Comparison of ENCODE assay signal across 1 cellular context in genomic region chr4:48341776-48342558, GRCh38.
TF ChIP-seq lines count a peak whose summit lies in the region.

No MANE protein-coding gene starts in this region.

TF ChIP-seq in K562, 482 proteins besides CTCF, POLR2A, EP300 and RAD21 (continued from another document and continues in another):
- TF ChIP-seq ID3 (CRISPR knock-in tag; IDR thresholded peaks at IDR 0.05) = no peak
- 0 out of 2 replicates have a peak, but pooled peaks have one; percentile 22 for TF ChIP-seq ID3 (tag; IDR thresholded peaks at IDR 0.05)
- TF ChIP-seq TAF7 (tag; IDR thresholded peaks at IDR 0.05) = no peak
- TF ChIP-seq RB1 (IDR thresholded peaks at IDR 0.05; ENCODE audit: low read depth) = no peak
- TF ChIP-seq CEBPB (tag; IDR thresholded peaks at IDR 0.05) = no peak
- TF ChIP-seq MCM3 (IDR thresholded peaks at IDR 0.05) = no peak
- TF ChIP-seq NBN (IDR thresholded peaks at IDR 0.05; ENCODE audit: low read depth) = 0 out of 2 replicates have a peak, but pooled peaks have one; percentile 24
- TF ChIP-seq TGIF2 (CRISPR knock-in tag; IDR thresholded peaks at IDR 0.05) = peak; percentile 26; the same call in 1 of the 2 replicates
- TF ChIP-seq GATAD2B (IDR thresholded peaks at IDR 0.05; ENCODE audit: borderline replicate concordance) = no peak
- TF ChIP-seq ZNF143 (CRISPR knock-in tag; IDR thresholded peaks at IDR 0.05) = no peak; the same call in 1 of the 2 replicates
- peak in 1 of 2 experiments; percentile 14; a peak in 1 of 4 replicates for TF ChIP-seq SIN3A (IDR thresholded peaks at IDR 0.05; ENCODE audit: borderline replicate concordance in 2 of 2, control insufficient read depth in 1 of 2, low read depth in 2 of 2, low read length in 2 of 2)
- no peak for TF ChIP-seq POLR2AphosphoS5 (IDR thresholded peaks at IDR 0.05; ENCODE audit: control insufficient read depth, insufficient read depth, low read depth, low read length)
- no peak for TF ChIP-seq KLF13 (tag; IDR thresholded peaks at IDR 0.05; ENCODE audit: borderline replicate concordance, low read depth)
- TF ChIP-seq HDAC2 (IDR thresholded peaks at IDR 0.05) = no peak
- no peak for TF ChIP-seq IRF1 (CRISPR knock-in tag; IDR thresholded peaks at IDR 0.05; ENCODE audit: borderline replicate concordance)
- TF ChIP-seq JUN (IDR thresholded peaks at IDR 0.05; ENCODE audit: borderline replicate concordance, low read depth, low read length) = no peak
- peak; percentile 73; the same call in 1 of the 2 replicates for TF ChIP-seq JUN (CRISPR knock-in tag; IDR thresholded peaks at IDR 0.05; ENCODE audit: borderline replicate concordance)
- no peak for TF ChIP-seq FOXO4 (CRISPR knock-in tag; IDR thresholded peaks at IDR 0.05)
- no peak for TF ChIP-seq IRF2 (CRISPR knock-in tag; IDR thresholded peaks at IDR 0.05)
- no peak for TF ChIP-seq ARID3A (IDR thresholded peaks at IDR 0.05; ENCODE audit: borderline replicate concordance, low read depth, low read length)
- TF ChIP-seq BRD4 (IDR thresholded peaks at IDR 0.05) = no peak
- no peak for TF ChIP-seq NCOR1 (IDR thresholded peaks at IDR 0.05)
- no peak for TF ChIP-seq CHD4 (IDR thresholded peaks at IDR 0.05; ENCODE audit: insufficient read depth, insufficient replicate concordance, low read depth, low read length, poor library complexity, severe bottlenecking)
- TF ChIP-seq RBM14 (IDR thresholded peaks at IDR 0.05; ENCODE audit: borderline replicate concordance, insufficient read depth, low read depth, low read length) = no peak
- TF ChIP-seq MYC (IDR thresholded peaks at IDR 0.05; ENCODE audit: low read depth, low read length) = no peak
- TF ChIP-seq MYC (CRISPR knock-in tag; IDR thresholded peaks at IDR 0.05; ENCODE audit: borderline replicate concordance, low read depth) = no peak
- TF ChIP-seq PTRF (tag; IDR thresholded peaks at IDR 0.05) = no peak
- TF ChIP-seq CHD1 (IDR thresholded peaks at IDR 0.05; ENCODE audit: low read length) = peak; percentile 86
- no peak for TF ChIP-seq STAG1 (CRISPR knock-in tag; IDR thresholded peaks at IDR 0.05; ENCODE audit: borderline replicate concordance)
- TF ChIP-seq FOSL1 (tag; conservative IDR thresholded peaks at IDR 0.05) = no peak
- peak; percentile 58; the same call in 1 of the 2 replicates for TF ChIP-seq CBFB (CRISPR knock-in tag; IDR thresholded peaks at IDR 0.05)
- TF ChIP-seq YBX1 (IDR thresholded peaks at IDR 0.05) = no peak
- TF ChIP-seq ZC3H4 (CRISPR knock-in tag; IDR thresholded peaks at IDR 0.05; ENCODE audit: borderline replicate concordance) = no peak
- no peak for TF ChIP-seq HOMEZ (CRISPR knock-in tag; IDR thresholded peaks at IDR 0.05)
- no peak for TF ChIP-seq JUND (IDR thresholded peaks at IDR 0.05; ENCODE audit: borderline replicate concordance, low read depth, low read length)
- TF ChIP-seq JUND (tag; IDR thresholded peaks at IDR 0.05; ENCODE audit: borderline replicate concordance, low read depth, low read length) = no peak
- no peak for TF ChIP-seq ZNF280B (CRISPR knock-in tag; IDR thresholded peaks at IDR 0.05)
- TF ChIP-seq CHCHD3 (CRISPR knock-in tag; IDR thresholded peaks at IDR 0.05) = no peak
- TF ChIP-seq SRF (CRISPR knock-in tag; IDR thresholded peaks at IDR 0.05) = no peak
- TF ChIP-seq PHF8 (IDR thresholded peaks at IDR 0.05; ENCODE audit: borderline replicate concordance, low read length) = peak; percentile 62; the same call in 1 of the 2 replicates
- no peak; the same call in 1 of the 2 replicates for TF ChIP-seq ZNF24 (IDR thresholded peaks at IDR 0.05)
- peak; percentile 74 for TF ChIP-seq ZBTB7A (IDR thresholded peaks at IDR 0.05; ENCODE audit: borderline replicate concordance, control insufficient read depth, low read depth, low read length)
- peak; percentile 93 for TF ChIP-seq RBBP5 (IDR thresholded peaks at IDR 0.05; ENCODE audit: borderline replicate concordance, insufficient read depth, low read length, poor library complexity, severe bottlenecking)
- TF ChIP-seq RFX7 (CRISPR knock-in tag; IDR thresholded peaks at IDR 0.05) = no peak
- TF ChIP-seq RNF2 (IDR thresholded peaks at IDR 0.05) = no peak
- peak; percentile 34; the same call in 1 of the 2 replicates for TF ChIP-seq LARP7 (IDR thresholded peaks at IDR 0.05)
- TF ChIP-seq ZNF551 (CRISPR knock-in tag; IDR thresholded peaks at IDR 0.05) = no peak
- TF ChIP-seq UBTF (IDR thresholded peaks at IDR 0.05; ENCODE audit: borderline replicate concordance in 1 of 2, low read depth in 2 of 2, low read length in 2 of 2) = peak; percentile 66 to 78; a peak in 3 of 4 replicates
- TF ChIP-seq MITF (IDR thresholded peaks at IDR 0.05) = no peak
- no peak for TF ChIP-seq PTTG1 (tag; IDR thresholded peaks at IDR 0.05; ENCODE audit: low read depth)
- TF ChIP-seq HBP1 (CRISPR knock-in tag; IDR thresholded peaks at IDR 0.05) = no peak
- TF ChIP-seq MIER1 (IDR thresholded peaks at IDR 0.05; ENCODE audit: low read depth) = no peak
- no peak for TF ChIP-seq POU5F1 (IDR thresholded peaks at IDR 0.05; ENCODE audit: borderline replicate concordance, low read depth, low read length, partially characterized antibody)
- TF ChIP-seq ZNF239 (CRISPR knock-in tag; IDR thresholded peaks at IDR 0.05) = no peak
- no peak for TF ChIP-seq NFIC (IDR thresholded peaks at IDR 0.05)
- TF ChIP-seq ZBTB17 (CRISPR knock-in tag; IDR thresholded peaks at IDR 0.05) = no peak
- TF ChIP-seq ARID2 (IDR thresholded peaks at IDR 0.05) = no peak
- no peak for TF ChIP-seq TBP (optimal IDR thresholded peaks at IDR 0.05; ENCODE audit: low read depth, low read length)
- 0 out of 2 replicates have a peak, but pooled peaks have one; percentile 39 for TF ChIP-seq SMARCA5 (IDR thresholded peaks at IDR 0.05)
- no peak for TF ChIP-seq MTA3 (IDR thresholded peaks at IDR 0.05; ENCODE audit: borderline replicate concordance)
- no peak for TF ChIP-seq TARDBP (IDR thresholded peaks at IDR 0.05)
- TF ChIP-seq MYNN (IDR thresholded peaks at IDR 0.05) = peak; percentile 9; the same call in 1 of the 2 replicates
- TF ChIP-seq MYNN (CRISPR knock-in tag; IDR thresholded peaks at IDR 0.05) = no peak
- TF ChIP-seq NRF1 (conservative IDR thresholded peaks at IDR 0.05 in 1 of 2, IDR thresholded peaks at IDR 0.05 in 1 of 2) = no peak
- peak; percentile 36; the same call in 1 of the 2 replicates for TF ChIP-seq HDGF (IDR thresholded peaks at IDR 0.05)
- no peak for TF ChIP-seq SRSF3 (IDR thresholded peaks at IDR 0.05; ENCODE audit: insufficient read depth, low read length)
- peak; percentile 12 for TF ChIP-seq POLR2G (IDR thresholded peaks at IDR 0.05; ENCODE audit: low read depth, low read length)
- TF ChIP-seq TEAD1 (CRISPR knock-in tag; IDR thresholded peaks at IDR 0.05) = peak in 1 of 2 experiments; percentile 65; a peak in 1 of 4 replicates
